1 cellular context compared by ENCODE assay signal in genomic region chr7:91212592-91212991, GRCh38.
TF ChIP-seq lines count a peak whose summit lies in the region.

No MANE protein-coding gene starts in this region.

TF ChIP-seq in IMR-90, 13 proteins besides CTCF, POLR2A, EP300 and RAD21:
- no peak for TF ChIP-seq ELK1 (IDR thresholded peaks at IDR 0.05; ENCODE audit: borderline replicate concordance, low read depth, low read length)
- TF ChIP-seq CHD1 (IDR thresholded peaks at IDR 0.05; ENCODE audit: low read depth, low read length) = no peak
- TF ChIP-seq NFE2L2 (IDR thresholded peaks at IDR 0.05; ENCODE audit: low read depth, low read length) = no peak
- no peak for TF ChIP-seq MAFK (IDR thresholded peaks at IDR 0.05; ENCODE audit: low read depth, low read length)
- no peak for TF ChIP-seq MXI1 (IDR thresholded peaks at IDR 0.05; ENCODE audit: borderline replicate concordance, low read depth, low read length)
- TF ChIP-seq RCOR1 (IDR thresholded peaks at IDR 0.05; ENCODE audit: insufficient replicate concordance, low read length) = no peak
